Comparison of ENCODE assay signal across 10 cellular contexts in the genomic region with DNA sequence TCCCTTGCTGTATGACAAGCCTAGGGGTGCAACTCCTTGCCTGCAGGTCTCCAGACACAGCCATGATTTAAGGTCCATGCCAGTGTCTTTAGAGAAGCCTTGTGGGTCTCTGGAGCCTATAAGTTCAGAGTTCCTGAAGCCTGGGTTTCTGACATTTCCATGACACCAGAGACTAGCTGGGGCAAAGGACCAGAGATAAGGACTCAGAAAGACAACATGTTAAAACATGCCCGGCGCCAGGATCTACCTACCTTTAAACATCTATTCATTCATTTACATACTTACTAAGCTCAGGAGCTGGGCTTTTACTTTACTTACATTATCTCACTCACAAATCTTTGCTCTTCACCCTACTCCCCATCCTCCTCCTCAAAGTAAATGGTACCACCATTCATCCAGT. TPM values are rescaled to one million over a fixed set of nuclear protein-coding genes. Genes with fewer than 3 reads are reported as not detected.
A peak's percentile ranks its signal among the peaks of the same experiment; 100 is the strongest.
DNase-seq lines count a peak whose midpoint lies in the region; TF ChIP-seq lines count a peak whose summit lies in the region.
"Had no signal": no experiment of that assay in that cellular context is flagged by ENCODE, and none has a peak within 500 bp of the region (broad histone marks: within the 10 kb centered on the region; RNA-seq: fewer than 3 reads in every experiment).

No MANE protein-coding gene starts in this region.

- H3K9ac ChIP-seq in iPS-18a (ENCODE audit: low read length), result no peak overlapping the region

- POLR2A ChIA-PET in activated CD4-positive, alpha-beta memory T cell treated with anti-CD3 and anti-CD28 coated beads, Interleukin-2, amount 10 ng/mL, durations not matched to agents 7 days and 5 days (lab: Charles Lee), result interaction anchor here (0.8 to 9.4 kb wide), 8 partner anchors 10 to 108 kb away, joined by 3 to 142 read pairs (median 24); a partner anchor contains a TSS

- H3K27me3 ChIP-seq in iPS-18a (ENCODE audit: control insufficient read depth, insufficient read depth, low read length), result no peaks in the 10 kb centered on the region
- H3K27me3 ChIP-seq: esophagus squamous epithelium had no signal

- TF ChIP-seq CTCF in type B pancreatic cell (conservative IDR thresholded peaks at IDR 0.05), result no peak

- peak overlapping the region; percentile 85 for H3K27ac Mint-ChIP-seq in activated naive CD4-positive, alpha-beta T cell treated with anti-CD3 and anti-CD28 coated beads, Interleukin-2, amount 50 U/mL, for 24 hours
- peak overlapping the region; percentile 97 for H3K27ac Mint-ChIP-seq in activated CD4-positive, alpha-beta memory T cell treated with anti-CD3 and anti-CD28 coated beads, Interleukin-2, amount 10 ng/mL, durations not matched to agents 7 days and 5 days
- H3K27ac Mint-ChIP-seq in type B pancreatic cell, result peak overlapping the region; percentile 29

- no peaks in the 10 kb centered on the region for H3K27me3 Mint-ChIP-seq in activated naive CD4-positive, alpha-beta T cell treated with anti-CD3 and anti-CD28 coated beads, Interleukin-2, amount 50 U/mL, for 24 hours
- no peaks in the 10 kb centered on the region for H3K27me3 Mint-ChIP-seq in activated CD4-positive, alpha-beta memory T cell treated with anti-CD3 and anti-CD28 coated beads, Interleukin-2, amount 10 ng/mL, durations not matched to agents 7 days and 5 days
- H3K27me3 Mint-ChIP-seq in type B pancreatic cell, result no peaks in the 10 kb centered on the region

- peaks cover 47% of the 10 kb centered on the region for H3K36me3 ChIP-seq in iPS-18a (ENCODE audit: control insufficient read depth, low read depth, low read length)

- no peaks in the 10 kb centered on the region for H3K9me3 Mint-ChIP-seq in activated naive CD4-positive, alpha-beta T cell treated with anti-CD3 and anti-CD28 coated beads, Interleukin-2, amount 50 U/mL, for 24 hours
- no peaks in the 10 kb centered on the region for H3K9me3 Mint-ChIP-seq in activated CD4-positive, alpha-beta memory T cell treated with anti-CD3 and anti-CD28 coated beads, Interleukin-2, amount 10 ng/mL, durations not matched to agents 7 days and 5 days
- H3K9me3 Mint-ChIP-seq in type B pancreatic cell, result no peaks in the 10 kb centered on the region

- H3K4me1 ChIP-seq in iPS-18a (ENCODE audit: control insufficient read depth, low read depth, low read length), result peaks cover 4% of the 10 kb centered on the region

- H3K4me1 Mint-ChIP-seq in activated naive CD4-positive, alpha-beta T cell treated with anti-CD3 and anti-CD28 coated beads, Interleukin-2, amount 50 U/mL, for 24 hours, result peaks cover 30% of the 10 kb centered on the region
- peaks cover 36% of the 10 kb centered on the region for H3K4me1 Mint-ChIP-seq in activated CD4-positive, alpha-beta memory T cell treated with anti-CD3 and anti-CD28 coated beads, Interleukin-2, amount 10 ng/mL, durations not matched to agents 7 days and 5 days
- peaks cover 29% of the 10 kb centered on the region for H3K4me1 Mint-ChIP-seq in type B pancreatic cell (ENCODE audit: unreplicated experiment)

- CTCF ChIA-PET in activated CD4-positive, alpha-beta memory T cell treated with anti-CD3 and anti-CD28 coated beads, Interleukin-2, amount 10 ng/mL, durations not matched to agents 7 days and 5 days (lab: Charles Lee), result interaction anchor here (0.8 to 4.4 kb wide), 5 partner anchors 10 to 277 kb away, joined by 3 to 40 read pairs (median 4); a partner anchor contains a TSS

- H3K36me3 Mint-ChIP-seq in activated naive CD4-positive, alpha-beta T cell treated with anti-CD3 and anti-CD28 coated beads, Interleukin-2, amount 50 U/mL, for 24 hours, result peaks cover 12% of the 10 kb centered on the region
- peaks cover 68% of the 10 kb centered on the region for H3K36me3 Mint-ChIP-seq in activated CD4-positive, alpha-beta memory T cell treated with anti-CD3 and anti-CD28 coated beads, Interleukin-2, amount 10 ng/mL, durations not matched to agents 7 days and 5 days (ENCODE audit: low read depth)
- H3K36me3 Mint-ChIP-seq in type B pancreatic cell, result peaks cover 11% of the 10 kb centered on the region

- H3K4me3 Mint-ChIP-seq in activated naive CD4-positive, alpha-beta T cell treated with anti-CD3 and anti-CD28 coated beads, Interleukin-2, amount 50 U/mL, for 24 hours, result peak overlapping the region; percentile 99
- H3K4me3 Mint-ChIP-seq in activated CD4-positive, alpha-beta memory T cell treated with anti-CD3 and anti-CD28 coated beads, Interleukin-2, amount 10 ng/mL, durations not matched to agents 7 days and 5 days, result peak overlapping the region; percentile 97
- peak overlapping the region; percentile 100 for H3K4me3 Mint-ChIP-seq in type B pancreatic cell

- H3K4me3 ChIP-seq in iPS-18a (ENCODE audit: low read length), result peak overlapping the region; percentile 99

- H3K9me3 ChIP-seq in iPS-18a (ENCODE audit: control insufficient read depth, low read depth, low read length), result no peaks in the 10 kb centered on the region
- H3K9me3 ChIP-seq: esophagus squamous epithelium had no signal

- H3K27ac ChIP-seq in iPS-18a (ENCODE audit: low read length), result no peak overlapping the region

- no peak for DNase-seq in activated naive CD4-positive, alpha-beta T cell (lab: John Stamatoyannopoulos, UW)
- DNase-seq in activated CD4-positive, alpha-beta memory T cell treated with anti-CD3 and anti-CD28 coated beads, Interleukin-2, amount 10 ng/mL, durations not matched to agents 7 days and 5 days, result no peak
- DNase-seq in type B pancreatic cell (ENCODE audit: extremely low spot score, unreplicated experiment) (no peak), NCI-H510A (lab: John Stamatoyannopoulos, UW) (no peak), ureter (ENCODE audit: low spot score) (no peak), SW480 (ENCODE audit: low spot score) (no peak)
- DNase-seq: esophagus squamous epithelium, H7 had no signal

RNA-seq across cellular contexts. Expression of a gene that starts 1.5 kb away (rescaled TPM):
- total RNA-seq in activated CD4-positive, alpha-beta memory T cell treated with anti-CD3 and anti-CD28 coated beads, Interleukin-2, amount 10 ng/mL, durations not matched to agents 7 days and 5 days, result 10 to 100 TPM; 56.5 to 57.5 TPM
- total RNA-seq in type B pancreatic cell (ENCODE audit: low replicate concordance) (66.6 and 76.9 TPM in 2 replicates), ureter (55.0 TPM)

RNA-seq across cellular contexts. Expression of a gene that starts 1.5 kb away (rescaled TPM):
- 10 to 100 TPM; 25.1 to 26.1 TPM for total RNA-seq in activated CD4-positive, alpha-beta memory T cell treated with anti-CD3 and anti-CD28 coated beads, Interleukin-2, amount 10 ng/mL, durations not matched to agents 7 days and 5 days
- 6.2 and 18.7 TPM in 2 replicates for total RNA-seq in type B pancreatic cell (ENCODE audit: low replicate concordance)
- total RNA-seq in ureter, result 0.94 TPM

RNA-seq across cellular contexts. Expression of a gene that starts 25.6 kb away (rescaled TPM):
- total RNA-seq in activated CD4-positive, alpha-beta memory T cell treated with anti-CD3 and anti-CD28 coated beads, Interleukin-2, amount 10 ng/mL, durations not matched to agents 7 days and 5 days, result 10 to 100 TPM; 26.7 to 29.7 TPM
- total RNA-seq in type B pancreatic cell (ENCODE audit: low replicate concordance), result 23.5 and 38.8 TPM in 2 replicates
- 31.2 TPM for total RNA-seq in ureter

RNA-seq across cellular contexts. Expression of a gene that starts 25.8 kb away (rescaled TPM):
- total RNA-seq in activated CD4-positive, alpha-beta memory T cell treated with anti-CD3 and anti-CD28 coated beads, Interleukin-2, amount 10 ng/mL, durations not matched to agents 7 days and 5 days, result 10 to 100 TPM; 67.1 to 68.9 TPM
- 75.3 and 104 TPM in 2 replicates for total RNA-seq in type B pancreatic cell (ENCODE audit: low replicate concordance)
- total RNA-seq in ureter, result 73.5 TPM

RNA-seq across cellular contexts. Expression of a gene that starts 54.5 kb away (rescaled TPM):
- 10 to 100 TPM; 28.7 to 30.7 TPM for total RNA-seq in activated CD4-positive, alpha-beta memory T cell treated with anti-CD3 and anti-CD28 coated beads, Interleukin-2, amount 10 ng/mL, durations not matched to agents 7 days and 5 days
- total RNA-seq in type B pancreatic cell (ENCODE audit: low replicate concordance) (57.3 and 75.0 TPM in 2 replicates), ureter (172 TPM)

Comparison
In these comparisons a context has a peak if more than half of its experiments do, and no peak if none do; other contexts are left out.
1. H3K27ac Mint-ChIP-seq: peak in every context shown above with its lines; median percentile 97 in activated CD4-positive, alpha-beta memory T cell treated with anti-CD3 and anti-CD28 coated beads, Interleukin-2, amount 10 ng/mL, durations not matched to agents 7 days and 5 days; 85 in activated naive CD4-positive, alpha-beta T cell treated with anti-CD3 and anti-CD28 coated beads, Interleukin-2, amount 50 U/mL, for 24 hours; 29 in type B pancreatic cell.